In genomic region chr7:120959929-120960484, GRCh38 we compare ENCODE assay signal across 2 cellular contexts.
TF ChIP-seq lines count a peak whose summit lies in the region.

No MANE protein-coding gene starts in this region.

TF ChIP-seq in GM23338, 12 proteins besides CTCF, POLR2A, EP300 and RAD21:
- no peak for TF ChIP-seq CREB1 (CRISPR knock-in tag; IDR thresholded peaks at IDR 0.05; ENCODE audit: low read depth)
- no peak for TF ChIP-seq EZH2 (IDR thresholded peaks at IDR 0.05; ENCODE audit: low read depth, unreplicated experiment)
- no peak for TF ChIP-seq POLR2AphosphoS5 (IDR thresholded peaks at IDR 0.05; ENCODE audit: low read depth)
- TF ChIP-seq NANOG (IDR thresholded peaks at IDR 0.05; ENCODE audit: borderline replicate concordance): no peak
- TF ChIP-seq ZNF331 (CRISPR knock-in tag; IDR thresholded peaks at IDR 0.05; ENCODE audit: low read depth): no peak
- TF ChIP-seq ETS1 (IDR thresholded peaks at IDR 0.05): no peak

TF ChIP-seq in K562, 482 proteins besides CTCF, POLR2A, EP300 and RAD21:
- TF ChIP-seq KLF1 (tag; IDR thresholded peaks at IDR 0.05) (no peak), ZNF124 (CRISPR knock-in tag; IDR thresholded peaks at IDR 0.05) (no peak), EWSR1 (IDR thresholded peaks at IDR 0.05; ENCODE audit: borderline replicate concordance, low read depth, partially characterized antibody) (no peak), NR0B1 (IDR thresholded peaks at IDR 0.05; ENCODE audit: partially characterized antibody) (no peak), ARID3A (IDR thresholded peaks at IDR 0.05; ENCODE audit: borderline replicate concordance, low read depth, low read length) (no peak), POLR3A (IDR thresholded peaks at IDR 0.05; ENCODE audit: borderline replicate concordance, extremely low read depth, insufficient read depth, insufficient read length) (no peak), AFF1 (IDR thresholded peaks at IDR 0.05; ENCODE audit: low read depth in 1 of 2, partially characterized antibody in 2 of 2) (no peak), ID3 (CRISPR knock-in tag; IDR thresholded peaks at IDR 0.05) (no peak), ID3 (tag; IDR thresholded peaks at IDR 0.05) (no peak), ZNF584 (CRISPR knock-in tag; IDR thresholded peaks at IDR 0.05; ENCODE audit: low read depth) (no peak), CREB1 (IDR thresholded peaks at IDR 0.05) (no peak), CREB1 (CRISPR knock-in tag; IDR thresholded peaks at IDR 0.05) (no peak), NONO (IDR thresholded peaks at IDR 0.05; ENCODE audit: low read depth in 2 of 2, low read length in 1 of 2) (no peak), ZNF766 (CRISPR knock-in tag; conservative IDR thresholded peaks at IDR 0.05) (no peak), CHCHD3 (CRISPR knock-in tag; IDR thresholded peaks at IDR 0.05) (no peak), TRIM24 (IDR thresholded peaks at IDR 0.05) (no peak), RBM39 (optimal IDR thresholded peaks at IDR 0.05; ENCODE audit: low read depth, low read length) (no peak)
- TF ChIP-seq, protein P1, sequence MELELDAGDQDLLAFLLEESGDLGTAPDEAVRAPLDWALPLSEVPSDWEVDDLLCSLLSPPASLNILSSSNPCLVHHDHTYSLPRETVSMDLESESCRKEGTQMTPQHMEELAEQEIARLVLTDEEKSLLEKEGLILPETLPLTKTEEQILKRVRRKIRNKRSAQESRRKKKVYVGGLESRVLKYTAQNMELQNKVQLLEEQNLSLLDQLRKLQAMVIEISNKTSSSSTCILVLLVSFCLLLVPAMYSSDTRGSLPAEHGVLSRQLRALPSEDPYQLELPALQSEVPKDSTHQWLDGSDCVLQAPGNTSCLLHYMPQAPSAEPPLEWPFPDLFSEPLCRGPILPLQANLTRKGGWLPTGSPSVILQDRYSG (tag; conservative IDR thresholded peaks at IDR 0.05; ENCODE audit: low read depth): no peak
- TF ChIP-seq, protein P2, sequence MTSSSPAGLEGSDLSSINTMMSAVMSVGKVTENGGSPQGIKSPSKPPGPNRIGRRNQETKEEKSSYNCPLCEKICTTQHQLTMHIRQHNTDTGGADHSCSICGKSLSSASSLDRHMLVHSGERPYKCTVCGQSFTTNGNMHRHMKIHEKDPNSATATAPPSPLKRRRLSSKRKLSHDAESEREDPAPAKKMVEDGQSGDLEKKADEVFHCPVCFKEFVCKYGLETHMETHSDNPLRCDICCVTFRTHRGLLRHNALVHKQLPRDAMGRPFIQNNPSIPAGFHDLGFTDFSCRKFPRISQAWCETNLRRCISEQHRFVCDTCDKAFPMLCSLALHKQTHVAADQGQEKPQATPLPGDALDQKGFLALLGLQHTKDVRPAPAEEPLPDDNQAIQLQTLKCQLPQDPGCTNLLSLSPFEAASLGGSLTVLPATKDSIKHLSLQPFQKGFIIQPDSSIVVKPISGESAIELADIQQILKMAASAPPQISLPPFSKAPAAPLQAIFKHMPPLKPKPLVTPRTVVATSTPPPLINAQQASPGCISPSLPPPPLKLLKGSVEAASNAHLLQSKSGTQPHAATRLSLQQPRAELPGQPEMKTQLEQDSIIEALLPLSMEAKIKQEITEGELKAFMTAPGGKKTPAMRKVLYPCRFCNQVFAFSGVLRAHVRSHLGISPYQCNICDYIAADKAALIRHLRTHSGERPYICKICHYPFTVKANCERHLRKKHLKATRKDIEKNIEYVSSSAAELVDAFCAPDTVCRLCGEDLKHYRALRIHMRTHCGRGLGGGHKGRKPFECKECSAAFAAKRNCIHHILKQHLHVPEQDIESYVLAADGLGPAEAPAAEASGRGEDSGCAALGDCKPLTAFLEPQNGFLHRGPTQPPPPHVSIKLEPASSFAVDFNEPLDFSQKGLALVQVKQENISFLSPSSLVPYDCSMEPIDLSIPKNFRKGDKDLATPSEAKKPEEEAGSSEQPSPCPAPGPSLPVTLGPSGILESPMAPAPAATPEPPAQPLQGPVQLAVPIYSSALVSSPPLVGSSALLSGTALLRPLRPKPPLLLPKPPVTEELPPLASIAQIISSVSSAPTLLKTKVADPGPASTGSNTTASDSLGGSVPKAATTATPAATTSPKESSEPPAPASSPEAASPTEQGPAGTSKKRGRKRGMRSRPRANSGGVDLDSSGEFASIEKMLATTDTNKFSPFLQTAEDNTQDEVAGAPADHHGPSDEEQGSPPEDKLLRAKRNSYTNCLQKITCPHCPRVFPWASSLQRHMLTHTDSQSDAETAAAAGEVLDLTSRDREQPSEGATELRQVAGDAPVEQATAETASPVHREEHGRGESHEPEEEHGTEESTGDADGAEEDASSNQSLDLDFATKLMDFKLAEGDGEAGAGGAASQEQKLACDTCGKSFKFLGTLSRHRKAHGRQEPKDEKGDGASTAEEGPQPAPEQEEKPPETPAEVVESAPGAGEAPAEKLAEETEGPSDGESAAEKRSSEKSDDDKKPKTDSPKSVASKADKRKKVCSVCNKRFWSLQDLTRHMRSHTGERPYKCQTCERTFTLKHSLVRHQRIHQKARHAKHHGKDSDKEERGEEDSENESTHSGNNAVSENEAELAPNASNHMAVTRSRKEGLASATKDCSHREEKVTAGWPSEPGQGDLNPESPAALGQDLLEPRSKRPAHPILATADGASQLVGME (CRISPR knock-in tag; IDR thresholded peaks at IDR 0.05): no peak
